8 cellular contexts compared by ENCODE assay signal in genomic region chr5:140648132-140648432, GRCh38. TPM values are rescaled to one million over a fixed set of nuclear protein-coding genes. Genes with fewer than 3 reads are reported as not detected.
DNase-seq lines count a peak whose midpoint lies in the region; ATAC-seq and TF ChIP-seq lines count a peak whose summit lies in the region.

No MANE protein-coding gene starts in this region.

- H3K4me1 Mint-ChIP-seq in CD4-positive, CD25-positive, alpha-beta regulatory T cell, result peaks cover 19 to 73% (median 33%) of the 10 kb centered on the region in 4 donors
- H3K4me1 Mint-ChIP-seq in nephron, result peaks cover 12% of the 10 kb centered on the region

- intact Hi-C loops in colonic mucosa (cut with DNase I), result loop anchor here (10.0 kb wide), 1 partner anchor 47 kb away; the partner anchor contains the start of genes HARS1 and HARS2

- H3K4me3 ChIP-seq in CD4-positive, CD25-positive, alpha-beta regulatory T cell (ENCODE audit: low read depth, low read length), result peak overlapping the region; percentile 93
- peak overlapping the region; percentile 95 for H3K4me3 ChIP-seq in Jurkat, Clone E6-1 (ENCODE audit: low read length)
- peak overlapping the region; percentile 98 for H3K4me3 ChIP-seq in colonic mucosa

- ATAC-seq in CD4-positive, CD25-positive, alpha-beta regulatory T cell (ENCODE audit: low read depth in 2 of 2), result peak in 1 of 2 donors; percentile 3
- no peak for ATAC-seq in GM19324 (IDR thresholded peaks at IDR 0.05; ENCODE audit: low FRiP score, unreplicated experiment)

- H3K36me3 ChIP-seq in CD4-positive, CD25-positive, alpha-beta regulatory T cell (ENCODE audit: control insufficient read depth, insufficient read depth, low read length), result peaks cover 51% of the 10 kb centered on the region
- H3K36me3 ChIP-seq in colonic mucosa, result peaks cover 33% of the 10 kb centered on the region

- in situ Hi-C loops in KBM-7 (cut with MboI; ENCODE audit: low pct_unique_long_range_greater_than_20kb, low sequenced_read_pairs), result no loop called here

- peaks cover 28% of the 10 kb centered on the region for H3K4me1 ChIP-seq in CD4-positive, CD25-positive, alpha-beta regulatory T cell (ENCODE audit: control insufficient read depth, insufficient read depth, low read length, poor library complexity, severe bottlenecking)
- H3K4me1 ChIP-seq in colonic mucosa, result peaks cover 11% of the 10 kb centered on the region

- no peaks in the 10 kb centered on the region for H3K27me3 ChIP-seq in CD4-positive, CD25-positive, alpha-beta regulatory T cell (ENCODE audit: control insufficient read depth, insufficient read depth, low read length)
- H3K27me3 ChIP-seq in colonic mucosa, result no peaks in the 10 kb centered on the region

- TF ChIP-seq CTCF in colonic mucosa (IDR thresholded peaks at IDR 0.05), result no peak
- no peak for TF ChIP-seq CTCF in nephron (IDR thresholded peaks at IDR 0.05; ENCODE audit: unreplicated experiment in 3 of 3)

- peaks cover 50% of the 10 kb centered on the region for H3K36me3 Mint-ChIP-seq in CD4-positive, CD25-positive, alpha-beta regulatory T cell
- H3K36me3 Mint-ChIP-seq in nephron (ENCODE audit: low read depth), result peaks cover 50% of the 10 kb centered on the region

- peak overlapping the region; percentile 89 to 96 for H3K9ac ChIP-seq in colonic mucosa (ENCODE audit: low read depth in 2 of 2, low read length in 2 of 2)

- H3K9me3 Mint-ChIP-seq in CD4-positive, CD25-positive, alpha-beta regulatory T cell, result no peaks in the 10 kb centered on the region
- no peaks in the 10 kb centered on the region for H3K9me3 Mint-ChIP-seq in nephron

- H3K27ac ChIP-seq in CD4-positive, CD25-positive, alpha-beta regulatory T cell (ENCODE audit: insufficient read depth, low read length, poor library complexity, severe bottlenecking), result peak overlapping the region; percentile 97
- peak overlapping the region; percentile 84 for H3K27ac ChIP-seq in colonic mucosa

- peak in 1 of 3 donors; percentile 31 for DNase-seq in CD4-positive, CD25-positive, alpha-beta regulatory T cell
- peak; percentile 35 for DNase-seq in Jurkat, Clone E6-1 (ENCODE audit: low read depth, low spot score)
- DNase-seq in colonic mucosa (no peak), KBM-7 (no peak), NCI-H1092 treated with DMSO at 0.1 percent for 48 hours (lab: John Stamatoyannopoulos, UW) (no peak)
- no peak for DNase-seq in stimulated activated CD4-positive, alpha-beta T cell treated with anti-CD3 and anti-CD28 coated beads, Interleukin-2, amount 100 ng/mL, for 24 hours

- H3K4me3 Mint-ChIP-seq in CD4-positive, CD25-positive, alpha-beta regulatory T cell, result peak overlapping the region; percentile 97 to 99 (median 98)
- peak overlapping the region; percentile 100 for H3K4me3 Mint-ChIP-seq in nephron

- no peaks in the 10 kb centered on the region for H3K27me3 Mint-ChIP-seq in CD4-positive, CD25-positive, alpha-beta regulatory T cell
- no peaks in the 10 kb centered on the region for H3K27me3 Mint-ChIP-seq in nephron (ENCODE audit: low read depth)

- peak overlapping the region; percentile 97 to 100 (median 99) for H3K27ac Mint-ChIP-seq in CD4-positive, CD25-positive, alpha-beta regulatory T cell
- peak overlapping the region; percentile 84 to 98 (median 97) for H3K27ac Mint-ChIP-seq in nephron

- H3K9me3 ChIP-seq in CD4-positive, CD25-positive, alpha-beta regulatory T cell (ENCODE audit: control insufficient read depth in 2 of 2, low read length in 2 of 2), result no peaks in the 10 kb centered on the region
- no peaks in the 10 kb centered on the region for H3K9me3 ChIP-seq in colonic mucosa

RNA-seq across cellular contexts. Expression of gene IK, which starts 0.5 kb away (rescaled TPM):
- 170 TPM for total RNA-seq in CD4-positive, CD25-positive, alpha-beta regulatory T cell
- 100 to 1,000 TPM; 136 to 197 (median 184) TPM for polyA plus RNA-seq in CD4-positive, CD25-positive, alpha-beta regulatory T cell
- polyA plus RNA-seq in Jurkat, Clone E6-1 (2012; ENCODE audit: insufficient read depth, insufficient read length), result 181 TPM
- total RNA-seq in colonic mucosa, result 10 to 100 TPM; 70.4 to 71.6 TPM

RNA-seq across cellular contexts. Expression of gene NDUFA2, which starts 0.7 kb away (rescaled TPM):
- total RNA-seq in CD4-positive, CD25-positive, alpha-beta regulatory T cell, result 42.6 TPM
- polyA plus RNA-seq in CD4-positive, CD25-positive, alpha-beta regulatory T cell, result 100 to 1,000 TPM; 165 to 208 (median 169) TPM
- polyA plus RNA-seq in Jurkat, Clone E6-1 (2012; ENCODE audit: insufficient read depth, insufficient read length), result 185 TPM
- 100 to 1,000 TPM in 1 of 2 donors, 10 to 100 TPM in 1; 85.4 to 101 TPM for total RNA-seq in colonic mucosa

RNA-seq across cellular contexts. Expression of gene TMCO6, which starts 8.8 kb away (rescaled TPM):
- total RNA-seq in CD4-positive, CD25-positive, alpha-beta regulatory T cell, result 22.6 TPM
- polyA plus RNA-seq in CD4-positive, CD25-positive, alpha-beta regulatory T cell, result 10 to 100 TPM; 17.0 to 24.1 (median 18.4) TPM
- polyA plus RNA-seq in Jurkat, Clone E6-1 (2012; ENCODE audit: insufficient read depth, insufficient read length), result 60.4 TPM
- 10 to 100 TPM in 1 of 2 donors, 1 to 10 TPM in 1; 8.7 to 18.9 TPM for total RNA-seq in colonic mucosa

RNA-seq across cellular contexts. Expression of gene CD14, which starts 15.1 kb away (rescaled TPM):
- total RNA-seq in CD4-positive, CD25-positive, alpha-beta regulatory T cell, result not detected
- polyA plus RNA-seq in CD4-positive, CD25-positive, alpha-beta regulatory T cell, result 1 to 10 TPM; 1.3 to 2.6 (median 2.1) TPM
- polyA plus RNA-seq in Jurkat, Clone E6-1 (2012; ENCODE audit: insufficient read depth, insufficient read length), result not detected
- 10 to 100 TPM; 28.2 to 48.3 TPM for total RNA-seq in colonic mucosa

RNA-seq across cellular contexts. Expression of gene WDR55, which starts 16.6 kb away (rescaled TPM):
- total RNA-seq in CD4-positive, CD25-positive, alpha-beta regulatory T cell, result 47.5 TPM
- polyA plus RNA-seq in CD4-positive, CD25-positive, alpha-beta regulatory T cell, result 10 to 100 TPM; 17.6 to 25.3 (median 19.9) TPM
- polyA plus RNA-seq in Jurkat, Clone E6-1 (2012; ENCODE audit: insufficient read depth, insufficient read length), result 18.9 TPM
- total RNA-seq in colonic mucosa, result 10 to 100 TPM; 28.7 to 47.8 TPM
